26 cellular contexts compared by ENCODE assay signal in genomic region chr12:131616316-131617098, GRCh38.
"Had no signal": no experiment of that assay in that cellular context is flagged by ENCODE, and none has a peak within 500 bp of the region (broad histone marks: within the 10 kb centered on the region; RNA-seq: fewer than 3 reads in every experiment).

No MANE protein-coding gene starts in this region.

- H3K27ac ChIP-seq: body of pancreas, cardiac muscle cell, lower lobe of right lung, pancreas, testis, transverse colon had no signal

- H3K4me3 Mint-ChIP-seq: activated CD4-positive, alpha-beta T cell treated with anti-CD3 and anti-CD28 coated beads for 36 hours; activated CD8-positive, alpha-beta memory T cell treated with anti-CD3 and anti-CD28 coated beads, Interleukin-2, amount 10 ng/mL, durations not matched to agents 7 days and 5 days; activated CD8-positive, alpha-beta T cell treated with anti-CD3 and anti-CD28 coated beads, Interleukin-2, amount 10 ng/mL, durations not matched to agents 7 days and 5 days; activated naive CD8-positive, alpha-beta T cell; activated T-cell treated with anti-CD3 and anti-CD28 coated beads, Interleukin-2, amount 50 U/mL, for 72 hours; nephron had no signal

- ATAC-seq: activated CD4-positive, alpha-beta T cell treated with anti-CD3 and anti-CD28 coated beads for 36 hours; activated CD8-positive, alpha-beta memory T cell treated with anti-CD3 and anti-CD28 coated beads, Interleukin-2, amount 10 ng/mL, durations not matched to agents 7 days and 5 days; activated CD8-positive, alpha-beta T cell treated with anti-CD3 and anti-CD28 coated beads, Interleukin-2, amount 10 ng/mL, durations not matched to agents 7 days and 5 days; activated T-cell treated with anti-CD3 and anti-CD28 coated beads, Interleukin-2, amount 50 U/mL, for 72 hours; body of pancreas; lower lobe of right lung; pancreas; right cardiac atrium had no signal

- H3K27ac Mint-ChIP-seq: activated CD4-positive, alpha-beta T cell treated with anti-CD3 and anti-CD28 coated beads for 36 hours; activated CD8-positive, alpha-beta memory T cell treated with anti-CD3 and anti-CD28 coated beads, Interleukin-2, amount 10 ng/mL, durations not matched to agents 7 days and 5 days; activated CD8-positive, alpha-beta T cell treated with anti-CD3 and anti-CD28 coated beads, Interleukin-2, amount 10 ng/mL, durations not matched to agents 7 days and 5 days; activated naive CD8-positive, alpha-beta T cell; activated T-cell treated with anti-CD3 and anti-CD28 coated beads, Interleukin-2, amount 50 U/mL, for 72 hours had no signal

- H3K4me3 ChIP-seq: body of pancreas, cardiac muscle cell, lower lobe of right lung, pancreas, testis, transverse colon had no signal

- H3K9me3 Mint-ChIP-seq: activated T-cell treated with anti-CD3 and anti-CD28 coated beads, Interleukin-2, amount 50 U/mL, for 72 hours; nephron had no signal

- H3K36me3 ChIP-seq: cardiac muscle cell, lower lobe of right lung, pancreas, transverse colon had no signal

- H3K9me3 ChIP-seq: body of pancreas, lower lobe of right lung, pancreas, testis, transverse colon had no signal

- H3K4me1 ChIP-seq: body of pancreas, lower lobe of right lung, pancreas, transverse colon had no signal

- H3K27me3 ChIP-seq: cardiac muscle cell, pancreas, testis had no signal

- H3K36me3 Mint-ChIP-seq: activated CD8-positive, alpha-beta memory T cell treated with anti-CD3 and anti-CD28 coated beads, Interleukin-2, amount 10 ng/mL, durations not matched to agents 7 days and 5 days; activated naive CD8-positive, alpha-beta T cell had no signal

- DNase-seq: activated CD4-positive, alpha-beta T cell treated with anti-CD3 and anti-CD28 coated beads for 36 hours; activated CD4-positive, CD25-positive, alpha-beta regulatory T cell; activated CD8-positive, alpha-beta memory T cell treated with anti-CD3 and anti-CD28 coated beads, Interleukin-2, amount 10 ng/mL, durations not matched to agents 7 days and 5 days; activated CD8-positive, alpha-beta T cell treated with anti-CD3 and anti-CD28 coated beads, Interleukin-2, amount 10 ng/mL, durations not matched to agents 7 days and 5 days; activated effector memory CD4-positive, alpha-beta T cell treated with Interleukin-2 at 50 U/mL for 16 hours; activated naive CD4-positive, alpha-beta T cell treated with Interleukin-2 at 50 U/mL for 16 hours; activated T-cell treated with anti-CD3 and anti-CD28 coated beads for 4 hours; activated T-cell treated with anti-CD3 and anti-CD28 coated beads, Interleukin-2, amount 50 U/mL, for 72 hours; aorta; body of pancreas; cortex of kidney; hippocampal formation; lower lobe of right lung; pancreas; right cardiac atrium; stimulated activated CD4-positive, alpha-beta T cell treated with anti-CD3 and anti-CD28 coated beads, Interleukin-2, amount 100 ng/mL, for 48 hours; stimulated activated naive CD4-positive, alpha-beta T cell treated with Interleukin-2 at 50 U/mL for 16 hours; T-helper 2 cell; testis; transverse colon had no signal

- H3K4me1 Mint-ChIP-seq: activated CD4-positive, alpha-beta T cell treated with anti-CD3 and anti-CD28 coated beads for 36 hours; activated CD8-positive, alpha-beta memory T cell treated with anti-CD3 and anti-CD28 coated beads, Interleukin-2, amount 10 ng/mL, durations not matched to agents 7 days and 5 days had no signal

- H3K27me3 Mint-ChIP-seq: activated CD8-positive, alpha-beta memory T cell treated with anti-CD3 and anti-CD28 coated beads, Interleukin-2, amount 10 ng/mL, durations not matched to agents 7 days and 5 days had no signal

- FAIRE-seq: endothelial cell of umbilical vein, keratinocyte, pancreas, urothelium cell line had no signal
